ENCODE assay signal across 1 cellular context in the genomic region with DNA sequence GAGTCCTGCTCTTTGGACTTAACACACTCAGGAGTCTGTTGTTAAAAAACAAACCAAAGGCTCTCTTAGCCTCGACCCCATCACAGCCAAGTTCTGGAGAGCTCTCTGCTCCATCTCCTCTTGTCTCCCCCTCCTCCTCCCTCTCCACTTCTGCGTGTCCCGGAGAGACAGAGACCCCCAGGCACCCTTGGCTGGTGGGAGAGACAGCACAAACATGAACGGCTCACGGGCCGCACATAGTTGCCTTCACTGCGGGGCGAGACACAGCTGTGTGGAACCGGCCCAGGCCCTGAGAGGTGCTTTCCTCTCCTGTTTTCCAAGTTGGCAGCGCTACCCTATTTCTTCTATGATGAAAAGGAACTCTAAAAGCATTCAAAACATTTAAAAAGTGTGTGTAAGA.
TF ChIP-seq lines count a peak whose summit lies in the region.

No MANE protein-coding gene starts in this region.

TF ChIP-seq in WTC11, 78 proteins besides CTCF, POLR2A, EP300 and RAD21 (continued from another document):
- TF ChIP-seq, protein P1, sequence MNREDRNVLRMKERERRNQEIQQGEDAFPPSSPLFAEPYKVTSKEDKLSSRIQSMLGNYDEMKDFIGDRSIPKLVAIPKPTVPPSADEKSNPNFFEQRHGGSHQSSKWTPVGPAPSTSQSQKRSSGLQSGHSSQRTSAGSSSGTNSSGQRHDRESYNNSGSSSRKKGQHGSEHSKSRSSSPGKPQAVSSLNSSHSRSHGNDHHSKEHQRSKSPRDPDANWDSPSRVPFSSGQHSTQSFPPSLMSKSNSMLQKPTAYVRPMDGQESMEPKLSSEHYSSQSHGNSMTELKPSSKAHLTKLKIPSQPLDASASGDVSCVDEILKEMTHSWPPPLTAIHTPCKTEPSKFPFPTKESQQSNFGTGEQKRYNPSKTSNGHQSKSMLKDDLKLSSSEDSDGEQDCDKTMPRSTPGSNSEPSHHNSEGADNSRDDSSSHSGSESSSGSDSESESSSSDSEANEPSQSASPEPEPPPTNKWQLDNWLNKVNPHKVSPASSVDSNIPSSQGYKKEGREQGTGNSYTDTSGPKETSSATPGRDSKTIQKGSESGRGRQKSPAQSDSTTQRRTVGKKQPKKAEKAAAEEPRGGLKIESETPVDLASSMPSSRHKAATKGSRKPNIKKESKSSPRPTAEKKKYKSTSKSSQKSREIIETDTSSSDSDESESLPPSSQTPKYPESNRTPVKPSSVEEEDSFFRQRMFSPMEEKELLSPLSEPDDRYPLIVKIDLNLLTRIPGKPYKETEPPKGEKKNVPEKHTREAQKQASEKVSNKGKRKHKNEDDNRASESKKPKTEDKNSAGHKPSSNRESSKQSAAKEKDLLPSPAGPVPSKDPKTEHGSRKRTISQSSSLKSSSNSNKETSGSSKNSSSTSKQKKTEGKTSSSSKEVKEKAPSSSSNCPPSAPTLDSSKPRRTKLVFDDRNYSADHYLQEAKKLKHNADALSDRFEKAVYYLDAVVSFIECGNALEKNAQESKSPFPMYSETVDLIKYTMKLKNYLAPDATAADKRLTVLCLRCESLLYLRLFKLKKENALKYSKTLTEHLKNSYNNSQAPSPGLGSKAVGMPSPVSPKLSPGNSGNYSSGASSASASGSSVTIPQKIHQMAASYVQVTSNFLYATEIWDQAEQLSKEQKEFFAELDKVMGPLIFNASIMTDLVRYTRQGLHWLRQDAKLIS (CRISPR knock-in tag; IDR thresholded peaks at IDR 0.05; ENCODE audit: borderline replicate concordance): no peak
